In the genomic region with DNA sequence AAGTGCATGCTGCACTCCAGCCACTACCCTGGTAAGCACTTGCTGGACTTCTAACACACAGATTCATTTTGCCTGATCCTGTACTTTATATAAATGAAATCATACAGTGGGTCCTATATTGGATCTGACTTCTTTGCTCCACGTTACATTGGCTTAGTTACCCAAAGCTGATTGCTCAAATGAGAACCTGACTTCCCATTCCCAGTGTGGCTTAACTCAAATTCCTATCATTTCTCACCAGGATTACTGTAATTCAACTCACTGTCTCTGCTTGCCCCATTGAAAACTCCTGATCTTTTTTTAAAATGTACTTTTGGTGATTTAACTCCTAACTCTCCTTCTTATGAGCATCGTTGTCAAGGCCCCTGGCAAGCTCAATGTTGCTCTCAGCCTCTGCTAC, we compare ENCODE assay signal across 23 cellular contexts. TPM values are rescaled to one million over a fixed set of nuclear protein-coding genes. Genes with fewer than 3 reads are reported as not detected.
DNase-seq lines count a peak whose midpoint lies in the region; ATAC-seq and TF ChIP-seq lines count a peak whose summit lies in the region.
"Had no signal": no experiment of that assay in that cellular context is flagged by ENCODE, and none has a peak within 500 bp of the region (broad histone marks: within the 10 kb centered on the region; RNA-seq: fewer than 3 reads in every experiment).

No MANE protein-coding gene starts in this region.

- POLR2A ChIA-PET in activated CD8-positive, alpha-beta T cell treated with anti-CD3 and anti-CD28 coated beads for 36 hours (lab: Charles Lee), result interaction anchor here (2.5 to 6.8 kb wide), 2 partner anchors 12 to 30 kb away, joined by 9 to 48 read pairs; partner anchors contain the start of gene CMPK2

- TF ChIP-seq CTCF in activated CD8-positive, alpha-beta T cell treated with anti-CD3 and anti-CD28 coated beads for 36 hours (IDR thresholded peaks at IDR 0.05), result no peak
- no peak for TF ChIP-seq CTCF in thyroid gland (IDR thresholded peaks at IDR 0.05)

- no peak for DNase-seq in stimulated activated naive CD8-positive, alpha-beta T cell treated with anti-CD3 and anti-CD28 coated beads, Interleukin-15, Interleukin-2, amounts not matched to agents 100 U/mL and 50 U/mL, for 24 hours
- DNase-seq in activated CD8-positive, alpha-beta T cell treated with anti-CD3 and anti-CD28 coated beads for 36 hours, result no peak
- DNase-seq in iris pigment epithelial cell (ENCODE audit: low read depth) (peak; percentile 20), GM19238 (ENCODE audit: insufficient read length, low spot score) (no peak), thyroid gland (no peak)
- DNase-seq: activated CD4-positive, alpha-beta T cell treated with anti-CD3 and anti-CD28 coated beads for 4 hours; activated effector memory CD4-positive, alpha-beta T cell treated with anti-CD3 and anti-CD28 coated beads, Interleukin-2, amount 50 U/mL, for 16 hours; dermis blood vessel endothelial cell; gastrocnemius medialis; KBM-7; NCI-H1092; NCI-H2107; NCI-H69; SJCRH30; stimulated activated CD4-positive, alpha-beta T cell treated with anti-CD3 and anti-CD28 coated beads, Interleukin-4, amount 100 ng/mL, for 1 hour; T1000 had no signal

- no peak for TF ChIP-seq POLR2A in thyroid gland (IDR thresholded peaks at IDR 0.05)

- WGBS in thyroid gland, 2 donors, result 90 to 95% methylated on average over 2 of the region's 2 CpGs

- peaks cover 2% of the 10 kb centered on the region for H3K36me3 Mint-ChIP-seq in stimulated activated naive CD8-positive, alpha-beta T cell treated with anti-CD3 and anti-CD28 coated beads, Interleukin-15, Interleukin-2, amounts not matched to agents 100 ng/mL and 50 ng/mL, for 24 hours (ENCODE audit: low read depth)
- H3K36me3 Mint-ChIP-seq in activated CD8-positive, alpha-beta T cell treated with anti-CD3 and anti-CD28 coated beads for 36 hours (ENCODE audit: low read depth), result peaks cover 1% of the 10 kb centered on the region

- H3K4me3 Mint-ChIP-seq in stimulated activated naive CD8-positive, alpha-beta T cell treated with anti-CD3 and anti-CD28 coated beads, Interleukin-15, Interleukin-2, amounts not matched to agents 100 ng/mL and 50 ng/mL, for 24 hours, result peak overlapping the region; percentile 77
- H3K4me3 Mint-ChIP-seq in activated CD8-positive, alpha-beta T cell treated with anti-CD3 and anti-CD28 coated beads for 36 hours, result peak overlapping the region; percentile 26
- H3K4me3 Mint-ChIP-seq: GM23338 had no signal

- peaks cover 71% of the 10 kb centered on the region for H3K4me1 Mint-ChIP-seq in stimulated activated naive CD8-positive, alpha-beta T cell treated with anti-CD3 and anti-CD28 coated beads, Interleukin-15, Interleukin-2, amounts not matched to agents 100 ng/mL and 50 ng/mL, for 24 hours (ENCODE audit: low read depth)
- H3K4me1 Mint-ChIP-seq in activated CD8-positive, alpha-beta T cell treated with anti-CD3 and anti-CD28 coated beads for 36 hours (ENCODE audit: low read depth), result peaks cover 59% of the 10 kb centered on the region
- H3K4me1 Mint-ChIP-seq: GM23338 had no signal

- no peak overlapping the region for H3K4me3 ChIP-seq in thyroid gland (replicated peaks in 1 of 3)
- H3K4me3 ChIP-seq: GM23338, SJCRH30, skin epidermis had no signal

- ATAC-seq in stimulated activated naive CD8-positive, alpha-beta T cell treated with anti-CD3 and anti-CD28 coated beads, Interleukin-15, Interleukin-2, amounts not matched to agents 100 U/mL and 50 U/mL, for 24 hours, result no peak
- ATAC-seq in activated CD8-positive, alpha-beta T cell treated with anti-CD3 and anti-CD28 coated beads for 36 hours, result no peak
- no peak for ATAC-seq in GM18511 (IDR thresholded peaks at IDR 0.05; ENCODE audit: unreplicated experiment)
- ATAC-seq: gastrocnemius medialis, GM23338 had no signal

- no peak overlapping the region for H3K27ac Mint-ChIP-seq in stimulated activated naive CD8-positive, alpha-beta T cell treated with anti-CD3 and anti-CD28 coated beads, Interleukin-15, Interleukin-2, amounts not matched to agents 100 ng/mL and 50 ng/mL, for 24 hours
- H3K27ac Mint-ChIP-seq in activated CD8-positive, alpha-beta T cell treated with anti-CD3 and anti-CD28 coated beads for 36 hours, result no peak overlapping the region
- H3K27ac Mint-ChIP-seq: B cell, GM23338 had no signal

- peaks cover 0 to 6% of the 10 kb centered on the region in 2 donors for H3K4me1 ChIP-seq in thyroid gland
- H3K4me1 ChIP-seq: SJCRH30 had no signal

- no peak overlapping the region for H3K27ac ChIP-seq in thyroid gland
- H3K27ac ChIP-seq: parathyroid adenoma, SJCRH30 had no signal

- intact Hi-C loops in activated CD8-positive, alpha-beta T cell treated with anti-CD3 and anti-CD28 coated beads for 36 hours (cut with micrococcal nuclease), result no loop called here
- intact Hi-C loops in thyroid gland (cut with DNase I), result no loop called here

- H3K27me3 Mint-ChIP-seq in stimulated activated naive CD8-positive, alpha-beta T cell treated with anti-CD3 and anti-CD28 coated beads, Interleukin-15, Interleukin-2, amounts not matched to agents 100 ng/mL and 50 ng/mL, for 24 hours, result no peaks in the 10 kb centered on the region
- H3K27me3 Mint-ChIP-seq in activated CD8-positive, alpha-beta T cell treated with anti-CD3 and anti-CD28 coated beads for 36 hours, result no peaks in the 10 kb centered on the region

- H3K9me3 Mint-ChIP-seq in stimulated activated naive CD8-positive, alpha-beta T cell treated with anti-CD3 and anti-CD28 coated beads, Interleukin-15, Interleukin-2, amounts not matched to agents 100 ng/mL and 50 ng/mL, for 24 hours, result peaks cover 2% of the 10 kb centered on the region
- H3K9me3 Mint-ChIP-seq in activated CD8-positive, alpha-beta T cell treated with anti-CD3 and anti-CD28 coated beads for 36 hours, result peaks cover 1% of the 10 kb centered on the region

- H3K27me3 ChIP-seq in thyroid gland, result no peaks in the 10 kb centered on the region
- H3K27me3 ChIP-seq: gastrocnemius medialis, SJCRH30 had no signal

- CTCF ChIA-PET in activated CD8-positive, alpha-beta T cell treated with anti-CD3 and anti-CD28 coated beads for 36 hours (lab: Charles Lee), result interaction anchor here (1.1 to 7.1 kb wide), 8 partner anchors 12 to 165 kb away, joined by 3 to 69 read pairs (median 6); partner anchors contain the start of gene CMPK2

- H3K9me3 ChIP-seq in thyroid gland, result no peaks in the 10 kb centered on the region
- H3K9me3 ChIP-seq: gastrocnemius medialis had no signal

- no peaks in the 10 kb centered on the region for H3K36me3 ChIP-seq in thyroid gland
- H3K36me3 ChIP-seq: gastrocnemius medialis, SJCRH30 had no signal

RNA-seq across cellular contexts. Expression of gene RSAD2, which starts 1.4 kb away (rescaled TPM):
- total RNA-seq in activated CD8-positive, alpha-beta T cell treated with anti-CD3 and anti-CD28 coated beads for 36 hours, result 1 to 10 TPM; 2.8 to 3.7 TPM
- total RNA-seq in thyroid gland, result 1 to 10 TPM; 1.5 to 4.9 (median 2.6) TPM
- total RNA-seq: OCI-LY7, SJCRH30 had no signal

RNA-seq across cellular contexts. Expression of gene CMPK2, which starts 13.3 kb away (rescaled TPM):
- total RNA-seq in activated CD8-positive, alpha-beta T cell treated with anti-CD3 and anti-CD28 coated beads for 36 hours, result 1 to 10 TPM; 3.2 to 4.5 TPM
- total RNA-seq in thyroid gland, result 10 to 100 TPM in 1 of 4 donors, 1 to 10 TPM in 3; 3.8 to 15.3 (median 6.3) TPM
- total RNA-seq: SJCRH30 had no signal

RNA-seq across cellular contexts. Expression of gene RNF144A, which starts 38.2 kb away (rescaled TPM):
- 10 to 100 TPM; 32.6 to 36.5 TPM for total RNA-seq in activated CD8-positive, alpha-beta T cell treated with anti-CD3 and anti-CD28 coated beads for 36 hours
- total RNA-seq in thyroid gland, result 10 to 100 TPM in 2 of 4 donors, 1 to 10 TPM in 2; 8.0 to 12.2 (median 10.6) TPM
